29 cellular contexts compared by ENCODE assay signal in genomic region chr7:158546626-158547025, GRCh38.
"Had no signal": no experiment of that assay in that cellular context is flagged by ENCODE, and none has a peak within 500 bp of the region (broad histone marks: within the 10 kb centered on the region; RNA-seq: fewer than 3 reads in every experiment).

No MANE protein-coding gene starts in this region.

- H3K4me1 ChIP-seq: colonic mucosa had no signal

- H3K4me3 ChIP-seq: colonic mucosa had no signal

- ATAC-seq: activated CD4-positive, alpha-beta T cell treated with anti-CD3 and anti-CD28 coated beads for 36 hours; activated T-cell treated with anti-CD3 and anti-CD28 coated beads, Interleukin-2, amount 50 U/mL, for 72 hours; activated T-helper 17 cell treated with anti-CD3 and anti-CD28 coated beads, Interleukin-2, amount 50 U/mL, for 72 hours had no signal

- H3K9me3 ChIP-seq: colonic mucosa had no signal

- H3K27ac ChIP-seq: colonic mucosa, epithelial cell of prostate had no signal

- H3K27ac Mint-ChIP-seq: activated CD4-positive, alpha-beta memory T cell treated with anti-CD3 and anti-CD28 coated beads for 36 hours; activated CD4-positive, alpha-beta T cell treated with anti-CD3 and anti-CD28 coated beads for 36 hours; activated CD4-positive, alpha-beta T cell treated with anti-CD3 and anti-CD28 coated beads, Interleukin-2, amount 10 ng/mL, durations not matched to agents 24 days and 14 days; activated naive CD8-positive, alpha-beta T cell; activated T-cell treated with anti-CD3 and anti-CD28 coated beads, Interleukin-2, amount 50 U/mL, for 24 hours; activated T-cell treated with anti-CD3 and anti-CD28 coated beads, Interleukin-2, amount 50 U/mL, for 72 hours; activated T-helper 17 cell treated with anti-CD3 and anti-CD28 coated beads, Interleukin-2, amount 50 U/mL, for 72 hours had no signal

- H3K4me3 Mint-ChIP-seq: activated CD4-positive, alpha-beta memory T cell treated with anti-CD3 and anti-CD28 coated beads for 36 hours; activated CD4-positive, alpha-beta T cell treated with anti-CD3 and anti-CD28 coated beads for 36 hours; activated CD4-positive, alpha-beta T cell treated with anti-CD3 and anti-CD28 coated beads, Interleukin-2, amount 10 ng/mL, durations not matched to agents 24 days and 14 days; activated naive CD8-positive, alpha-beta T cell; activated T-cell treated with anti-CD3 and anti-CD28 coated beads, Interleukin-2, amount 50 U/mL, for 24 hours; activated T-cell treated with anti-CD3 and anti-CD28 coated beads, Interleukin-2, amount 50 U/mL, for 72 hours; activated T-helper 17 cell treated with anti-CD3 and anti-CD28 coated beads, Interleukin-2, amount 50 U/mL, for 72 hours had no signal

- DNase-seq: activated CD4-positive, alpha-beta memory T cell treated with anti-CD3 and anti-CD28 coated beads for 36 hours; activated CD4-positive, alpha-beta T cell treated with anti-CD3 and anti-CD28 coated beads for 36 hours; activated CD4-positive, alpha-beta T cell treated with anti-CD3 and anti-CD28 coated beads, Interleukin-2, amount 10 ng/mL, durations not matched to agents 24 days and 14 days; activated CD4-positive, CD25-positive, alpha-beta regulatory T cell; activated CD4-positive, CD25-positive, alpha-beta regulatory T cell treated with anti-CD3 and anti-CD28 coated beads, Interleukin-2, amount 50 U/mL, for 72 hours; activated CD8-positive, alpha-beta memory T cell treated with anti-CD3 and anti-CD28 coated beads, Interleukin-2, amount 50 U/mL, for 48 hours; activated effector memory CD4-positive, alpha-beta T cell treated with Interleukin-2 at 50 U/mL for 16 hours; activated gamma-delta T cell treated with Interleukin-2 at 50 U/mL for 16 hours; activated naive CD4-positive, alpha-beta T cell treated with anti-CD3 and anti-CD28 coated beads, Interleukin-2, amount 50 U/mL, for 16 hours; activated naive CD4-positive, alpha-beta T cell treated with Interleukin-2 at 50 U/mL for 16 hours; activated T-cell treated with anti-CD3 and anti-CD28 coated beads for 4 hours; activated T-cell treated with anti-CD3 and anti-CD28 coated beads, Interleukin-2, amount 50 U/mL, for 24 hours; activated T-cell treated with anti-CD3 and anti-CD28 coated beads, Interleukin-2, amount 50 U/mL, for 72 hours; amniotic stem cell; anterior cingulate cortex; caudate nucleus; colonic mucosa; effector CD8-positive, alpha-beta T cell; foreskin fibroblast; head of caudate nucleus; T-helper 1 cell; T-helper 2 cell had no signal

- H3K4me1 Mint-ChIP-seq: activated CD4-positive, alpha-beta T cell treated with anti-CD3 and anti-CD28 coated beads for 36 hours; activated CD4-positive, alpha-beta T cell treated with anti-CD3 and anti-CD28 coated beads, Interleukin-2, amount 10 ng/mL, durations not matched to agents 24 days and 14 days; activated T-helper 17 cell treated with anti-CD3 and anti-CD28 coated beads, Interleukin-2, amount 50 U/mL, for 72 hours had no signal

- FAIRE-seq: astrocyte, endometrium, endothelial cell of umbilical vein, frontal cortex had no signal

- H3K36me3 ChIP-seq: colonic mucosa had no signal

- H3K36me3 Mint-ChIP-seq: activated CD4-positive, alpha-beta memory T cell treated with anti-CD3 and anti-CD28 coated beads for 36 hours; activated naive CD8-positive, alpha-beta T cell had no signal

- H3K27me3 Mint-ChIP-seq: activated CD4-positive, alpha-beta memory T cell treated with anti-CD3 and anti-CD28 coated beads for 36 hours; activated CD4-positive, alpha-beta T cell treated with anti-CD3 and anti-CD28 coated beads for 36 hours; activated CD4-positive, alpha-beta T cell treated with anti-CD3 and anti-CD28 coated beads, Interleukin-2, amount 10 ng/mL, durations not matched to agents 24 days and 14 days; activated naive CD8-positive, alpha-beta T cell; activated T-cell treated with anti-CD3 and anti-CD28 coated beads, Interleukin-2, amount 50 U/mL, for 24 hours had no signal

- H3K27me3 ChIP-seq: colonic mucosa had no signal

- H3K9me3 Mint-ChIP-seq: activated CD4-positive, alpha-beta memory T cell treated with anti-CD3 and anti-CD28 coated beads for 36 hours; activated CD4-positive, alpha-beta T cell treated with anti-CD3 and anti-CD28 coated beads, Interleukin-2, amount 10 ng/mL, durations not matched to agents 24 days and 14 days; activated T-cell treated with anti-CD3 and anti-CD28 coated beads, Interleukin-2, amount 50 U/mL, for 24 hours; activated T-cell treated with anti-CD3 and anti-CD28 coated beads, Interleukin-2, amount 50 U/mL, for 72 hours; activated T-helper 17 cell treated with anti-CD3 and anti-CD28 coated beads, Interleukin-2, amount 50 U/mL, for 72 hours had no signal
